Comparison of ENCODE assay signal across 15 cellular contexts in the genomic region with DNA sequence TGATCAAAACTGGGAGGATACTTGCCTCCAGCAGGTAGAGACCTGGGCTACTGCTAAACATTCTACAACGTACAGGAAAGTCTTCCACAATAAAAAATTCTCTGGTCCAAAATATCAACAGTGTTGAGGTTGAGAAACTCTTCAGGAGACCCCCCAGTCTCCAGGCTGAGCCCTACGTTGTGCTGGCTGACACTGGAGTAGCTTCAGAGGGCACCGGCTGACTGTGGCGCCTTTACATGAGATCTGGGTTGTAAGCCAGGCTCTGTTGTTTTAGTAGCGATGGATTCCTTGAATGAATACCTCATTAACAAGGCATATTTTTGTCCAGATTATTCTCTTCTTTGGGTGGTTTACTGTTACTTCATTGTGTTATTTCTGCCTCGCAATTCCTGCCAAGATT.
"Had no signal": no experiment of that assay in that cellular context is flagged by ENCODE, and none has a peak within 500 bp of the region (broad histone marks: within the 10 kb centered on the region; RNA-seq: fewer than 3 reads in every experiment).

No MANE protein-coding gene starts in this region.

- H3K36me3 ChIP-seq: brain microvascular endothelial cell, esophagus squamous epithelium, stomach, thoracic aorta, uterus had no signal

- DNase-seq: activated CD4-positive, alpha-beta T cell treated with anti-CD3 and anti-CD28 coated beads, Interleukin-2, amount 50 U/mL, for 4 hours; activated CD8-positive, alpha-beta memory T cell treated with anti-CD3 and anti-CD28 coated beads, Interleukin-2, amount 10 ng/mL, durations not matched to agents 7 days and 5 days; activated effector memory CD4-positive, alpha-beta T cell treated with Interleukin-2 at 50 U/mL for 16 hours; activated T-cell treated with anti-CD3 and anti-CD28 coated beads, Interleukin-2, amount 50 U/mL, for 24 hours; brain microvascular endothelial cell; esophagus squamous epithelium; foreskin fibroblast; retina; stimulated activated CD4-positive, alpha-beta T cell treated with anti-CD3 and anti-CD28 coated beads, Interleukin-15, amount 100 ng/mL, for 24 hours; stomach; uterus had no signal

- H3K27ac ChIP-seq: brain microvascular endothelial cell, esophagus squamous epithelium, stomach, thoracic aorta, uterus had no signal

- H3K27me3 ChIP-seq: brain microvascular endothelial cell, esophagus squamous epithelium, stomach, uterus had no signal

- H3K4me3 ChIP-seq: esophagus squamous epithelium, stomach, thoracic aorta, uterus had no signal

- H3K9me3 ChIP-seq: esophagus squamous epithelium, stomach, thoracic aorta, uterus had no signal

- ATAC-seq: activated CD4-positive, CD25-positive, alpha-beta regulatory T cell treated with anti-CD3 and anti-CD28 coated beads, Interleukin-2, amount 50 U/mL, for 24 hours; activated CD8-positive, alpha-beta memory T cell treated with anti-CD3 and anti-CD28 coated beads, Interleukin-2, amount 10 ng/mL, durations not matched to agents 7 days and 5 days; left lobe of liver; natural killer cell treated with Interleukin-12 subunit alpha and Interleukin-12 subunit beta and Interleukin-15 and Interleukin-18, amount 100 ng/mL, for 72 hours had no signal

- H3K4me1 ChIP-seq: esophagus squamous epithelium, stomach, uterus had no signal
